ENCODE assay signal across 6 cellular contexts in genomic region chr18:37628466-37629220, GRCh38.
"Had no signal": no experiment of that assay in that cellular context is flagged by ENCODE, and none has a peak within 500 bp of the region (broad histone marks: within the 10 kb centered on the region; RNA-seq: fewer than 3 reads in every experiment).

No MANE protein-coding gene starts in this region.

- DNase-seq: IMR-90 had no signal

- ATAC-seq: HepG2, K562 had no signal

- H3K27ac Mint-ChIP-seq: IgD-negative memory B cell had no signal

- FAIRE-seq: HepG2, HTR-8/SVneo, K562 had no signal

- H3K4me3 Mint-ChIP-seq: IgD-negative memory B cell had no signal

- H3K27ac ChIP-seq: HL-60 had no signal

- H3K4me3 ChIP-seq: K562 had no signal

- H3K36me3 Mint-ChIP-seq: IgD-negative memory B cell had no signal

- H3K4me1 Mint-ChIP-seq: IgD-negative memory B cell had no signal
